10 cellular contexts compared by ENCODE assay signal in the genomic region with DNA sequence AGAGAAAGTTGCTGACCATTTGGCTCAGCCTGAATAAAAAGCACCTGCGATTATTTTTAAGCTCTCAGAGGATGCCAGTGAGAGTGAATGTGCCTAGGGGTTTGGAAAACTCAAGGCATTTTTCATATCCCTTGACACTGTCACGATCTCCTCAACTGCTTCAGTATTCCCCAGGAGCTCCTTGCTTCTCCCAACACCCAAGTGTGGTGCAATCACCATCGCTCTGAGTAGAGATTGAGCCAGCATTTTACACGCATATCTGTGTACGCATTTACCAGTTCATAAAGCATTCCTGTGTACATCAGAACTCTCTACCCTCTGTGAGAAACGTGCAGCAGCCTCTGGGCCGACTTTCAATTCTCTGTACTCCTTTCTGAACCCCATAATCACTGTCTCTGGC. TPM values are rescaled to one million over a fixed set of nuclear protein-coding genes. Genes with fewer than 3 reads are reported as not detected.
DNase-seq lines count a peak whose midpoint lies in the region; ATAC-seq and TF ChIP-seq lines count a peak whose summit lies in the region.
"Had no signal": no experiment of that assay in that cellular context is flagged by ENCODE, and none has a peak within 500 bp of the region (broad histone marks: within the 10 kb centered on the region; RNA-seq: fewer than 3 reads in every experiment).

No MANE protein-coding gene starts in this region.

- no peak for ATAC-seq in activated T-cell treated with anti-CD3 and anti-CD28 coated beads, Interleukin-2, amount 50 U/mL, for 4 hours
- no peak for ATAC-seq in gastroesophageal sphincter
- no peak for ATAC-seq in HG03025 (IDR thresholded peaks at IDR 0.05; ENCODE audit: low FRiP score, unreplicated experiment)

- no peak for TF ChIP-seq EP300 in gastroesophageal sphincter (IDR thresholded peaks at IDR 0.05)

- intact Hi-C loops in activated CD4-positive, alpha-beta memory T cell treated with anti-CD3 and anti-CD28 coated beads for 36 hours (cut with micrococcal nuclease): no loop called here
- intact Hi-C loops in thyroid gland (cut with DNase I): loop anchor here (10.0 kb wide), 2 partner anchors 60 to 100 kb away; no protein-coding TSS in a partner anchor
- intact Hi-C loops in CD14-positive monocyte (cut with micrococcal nuclease): no loop called here

- no peaks in the 10 kb centered on the region for H3K27me3 Mint-ChIP-seq in activated T-cell treated with anti-CD3 and anti-CD28 coated beads, Interleukin-2, amount 50 U/mL, for 4 hours (ENCODE audit: low read depth)
- H3K27me3 Mint-ChIP-seq in activated CD4-positive, alpha-beta memory T cell treated with anti-CD3 and anti-CD28 coated beads for 36 hours: no peaks in the 10 kb centered on the region
- no peaks in the 10 kb centered on the region for H3K27me3 Mint-ChIP-seq in CD14-positive monocyte (ENCODE audit: low read depth in 3 of 3)

- H3K27ac ChIP-seq in gastroesophageal sphincter (peak overlapping the region in 3 of 4 donors; percentile 93 to 95 (median 94)), thyroid gland (peak overlapping the region; percentile 85 to 91 (median 90))

- peaks cover 0 to 50% of the 10 kb centered on the region in 2 donors for H3K36me3 ChIP-seq in gastroesophageal sphincter
- H3K36me3 ChIP-seq in thyroid gland: peaks cover 10 to 16% of the 10 kb centered on the region in 2 donors

- H3K27me3 ChIP-seq in gastroesophageal sphincter: no peaks in the 10 kb centered on the region
- no peaks in the 10 kb centered on the region for H3K27me3 ChIP-seq in thyroid gland
- H3K27me3 ChIP-seq: Peyer's patch had no signal

- peaks cover 50% of the 10 kb centered on the region for H3K4me1 Mint-ChIP-seq in activated T-cell treated with anti-CD3 and anti-CD28 coated beads, Interleukin-2, amount 50 U/mL, for 4 hours (ENCODE audit: low read depth)
- peaks cover 52% of the 10 kb centered on the region for H3K4me1 Mint-ChIP-seq in activated CD4-positive, alpha-beta memory T cell treated with anti-CD3 and anti-CD28 coated beads for 36 hours (ENCODE audit: low read depth)
- peaks cover 47% of the 10 kb centered on the region for H3K4me1 Mint-ChIP-seq in CD14-positive monocyte

- CTCF ChIA-PET in activated CD4-positive, alpha-beta memory T cell treated with anti-CD3 and anti-CD28 coated beads for 36 hours (lab: Charles Lee): interaction anchor here (1.2 to 4.3 kb wide), 5 partner anchors 18 to 180 kb away, joined by 4 to 18 read pairs (median 15); no protein-coding TSS in a partner anchor

- TF ChIP-seq POLR2A in gastroesophageal sphincter (IDR thresholded peaks at IDR 0.05) (no peak), thyroid gland (IDR thresholded peaks at IDR 0.05) (no peak)

- POLR2A ChIA-PET in activated CD4-positive, alpha-beta memory T cell treated with anti-CD3 and anti-CD28 coated beads for 36 hours (lab: Charles Lee): interaction anchor here (1.9 to 3.9 kb wide), 4 partner anchors 9 to 188 kb away, joined by 9 to 41 read pairs (median 18); partner anchors contain the start of gene ASPHD2

- peaks cover 24% of the 10 kb centered on the region for H3K36me3 Mint-ChIP-seq in activated T-cell treated with anti-CD3 and anti-CD28 coated beads, Interleukin-2, amount 50 U/mL, for 4 hours (ENCODE audit: insufficient read depth)
- peaks cover 15% of the 10 kb centered on the region for H3K36me3 Mint-ChIP-seq in activated CD4-positive, alpha-beta memory T cell treated with anti-CD3 and anti-CD28 coated beads for 36 hours
- H3K36me3 Mint-ChIP-seq in CD14-positive monocyte: peaks cover 27 to 32% of the 10 kb centered on the region in 2 donors

- peak overlapping the region; percentile 95 for H3K4me3 Mint-ChIP-seq in activated T-cell treated with anti-CD3 and anti-CD28 coated beads, Interleukin-2, amount 50 U/mL, for 4 hours
- peak overlapping the region; percentile 96 for H3K4me3 Mint-ChIP-seq in activated CD4-positive, alpha-beta memory T cell treated with anti-CD3 and anti-CD28 coated beads for 36 hours
- no peak overlapping the region for H3K4me3 Mint-ChIP-seq in CD14-positive monocyte

- H3K9me3 ChIP-seq in gastroesophageal sphincter (no peaks in the 10 kb centered on the region), thyroid gland (no peaks in the 10 kb centered on the region)
- H3K9me3 ChIP-seq: Peyer's patch had no signal

- DNase-seq in activated T-cell treated with anti-CD3 and anti-CD28 coated beads, Interleukin-2, amount 50 U/mL, for 4 hours: no peak
- DNase-seq in activated T-cell treated with anti-CD3 and anti-CD28 coated beads, Interleukin-2, amount 50 U/mL, for 48 hours: no peak
- DNase-seq in activated CD4-positive, alpha-beta memory T cell treated with anti-CD3 and anti-CD28 coated beads for 36 hours: no peak
- DNase-seq in thyroid gland: no peak
- no peak for DNase-seq in CD14-positive monocyte (ENCODE audit: low spot score)
- DNase-seq in GDM1 (lab: John Stamatoyannopoulos, UW): no peak
- DNase-seq: Peyer's patch; stimulated activated CD4-positive, alpha-beta T cell treated with anti-CD3 and anti-CD28 coated beads, Interleukin-12 subunit alpha, Interleukin-12 subunit beta, amount 100 ng/mL, for 4 hours had no signal

- TF ChIP-seq CTCF in gastroesophageal sphincter (IDR thresholded peaks at IDR 0.05) (no peak), thyroid gland (IDR thresholded peaks at IDR 0.05) (no peak), CD14-positive monocyte (IDR thresholded peaks at IDR 0.05) (no peak)

- WGBS in gastroesophageal sphincter (ENCODE audit: low coverage in 1 of 2), 2 donors: 26 to 45% methylated on average over 3 to 4 of the region's 7 CpGs
- 55 to 57% methylated on average over 7 of the region's 7 CpGs for WGBS in thyroid gland, 2 donors

- peaks cover 13 to 58% (median 34%) of the 10 kb centered on the region in 3 donors for H3K4me1 ChIP-seq in gastroesophageal sphincter
- H3K4me1 ChIP-seq in thyroid gland: peaks cover 26 to 76% of the 10 kb centered on the region in 2 donors

- H3K9me3 Mint-ChIP-seq in activated T-cell treated with anti-CD3 and anti-CD28 coated beads, Interleukin-2, amount 50 U/mL, for 4 hours: no peaks in the 10 kb centered on the region
- H3K9me3 Mint-ChIP-seq in activated CD4-positive, alpha-beta memory T cell treated with anti-CD3 and anti-CD28 coated beads for 36 hours: no peaks in the 10 kb centered on the region
- no peaks in the 10 kb centered on the region for H3K9me3 Mint-ChIP-seq in CD14-positive monocyte

- peak overlapping the region; percentile 59 for H3K27ac Mint-ChIP-seq in activated CD4-positive, alpha-beta memory T cell treated with anti-CD3 and anti-CD28 coated beads for 36 hours
- peak overlapping the region in 2 of 7 donors; percentile 59 to 64 for H3K27ac Mint-ChIP-seq in CD14-positive monocyte

- H3K4me3 ChIP-seq in gastroesophageal sphincter (no peak overlapping the region), thyroid gland (replicated peaks in 1 of 3) (no peak overlapping the region)

RNA-seq across cellular contexts. Expression of gene SRRD, which starts 1.3 kb away (rescaled TPM):
- total RNA-seq in activated T-cell treated with anti-CD3 and anti-CD28 coated beads, Interleukin-2, amount 50 U/mL, for 4 hours: 10 to 100 TPM; 32.5 to 40.4 (median 40.2) TPM
- 10 to 100 TPM; 20.6 to 22.0 TPM for total RNA-seq in activated CD4-positive, alpha-beta memory T cell treated with anti-CD3 and anti-CD28 coated beads for 36 hours
- 10 to 100 TPM; 16.7 to 30.0 (median 23.5) TPM for total RNA-seq in gastroesophageal sphincter
- 10 to 100 TPM; 17.9 to 37.4 (median 26.2) TPM for total RNA-seq in thyroid gland
- polyA plus RNA-seq in CD14-positive monocyte: 10 to 100 TPM; 10.0 to 15.0 TPM

RNA-seq across cellular contexts. Expression of gene HPS4, which starts 1.4 kb away (rescaled TPM):
- 10 to 100 TPM; 30.8 to 34.1 (median 33.8) TPM for total RNA-seq in activated T-cell treated with anti-CD3 and anti-CD28 coated beads, Interleukin-2, amount 50 U/mL, for 4 hours
- 10 to 100 TPM; 41.7 to 44.3 TPM for total RNA-seq in activated CD4-positive, alpha-beta memory T cell treated with anti-CD3 and anti-CD28 coated beads for 36 hours
- total RNA-seq in gastroesophageal sphincter: 10 to 100 TPM; 11.2 to 34.7 (median 20.3) TPM
- 10 to 100 TPM; 27.4 to 51.8 (median 39.1) TPM for total RNA-seq in thyroid gland
- 1 to 10 TPM; 5.7 to 7.5 TPM for polyA plus RNA-seq in CD14-positive monocyte

RNA-seq across cellular contexts. Expression of gene TFIP11, which starts 27.3 kb away (rescaled TPM):
- total RNA-seq in activated T-cell treated with anti-CD3 and anti-CD28 coated beads, Interleukin-2, amount 50 U/mL, for 4 hours: 10 to 100 TPM; 52.4 to 68.5 (median 61.0) TPM
- total RNA-seq in activated CD4-positive, alpha-beta memory T cell treated with anti-CD3 and anti-CD28 coated beads for 36 hours: 10 to 100 TPM; 41.1 to 43.0 TPM
- 10 to 100 TPM; 20.3 to 38.3 (median 21.6) TPM for total RNA-seq in gastroesophageal sphincter
- total RNA-seq in thyroid gland: 10 to 100 TPM; 30.7 to 66.7 (median 50.0) TPM
- polyA plus RNA-seq in CD14-positive monocyte: 10 to 100 TPM; 10.1 to 19.8 TPM

RNA-seq across cellular contexts. Expression of gene ASPHD2, which starts 56.0 kb away (rescaled TPM):
- total RNA-seq in activated T-cell treated with anti-CD3 and anti-CD28 coated beads, Interleukin-2, amount 50 U/mL, for 4 hours: 10 to 100 TPM in 1 of 3 donors, 1 to 10 TPM in 2; 8.2 to 10.4 (median 8.9) TPM
- total RNA-seq in activated CD4-positive, alpha-beta memory T cell treated with anti-CD3 and anti-CD28 coated beads for 36 hours: 1 to 10 TPM; 9.2 to 10.0 TPM
- 1 to 10 TPM; 1.0 to 1.4 (median 1.2) TPM for total RNA-seq in gastroesophageal sphincter
- total RNA-seq in thyroid gland: 1 to 10 TPM in 3 of 4 donors, under 1 TPM in 1; 0.38 to 2.4 (median 1.6) TPM
- 1 to 10 TPM; 2.6 to 6.2 TPM for polyA plus RNA-seq in CD14-positive monocyte

Comparison
In these comparisons a context has a peak if more than half of its experiments do, and no peak if none do; other contexts are left out.
1. H3K4me3 Mint-ChIP-seq: peak in activated T-cell treated with anti-CD3 and anti-CD28 coated beads, Interleukin-2, amount 50 U/mL, for 4 hours (single experiment) and activated CD4-positive, alpha-beta memory T cell treated with anti-CD3 and anti-CD28 coated beads for 36 hours (single experiment); none in CD14-positive monocyte (0 of 2).